2 cellular contexts compared by ENCODE assay signal in the genomic region with DNA sequence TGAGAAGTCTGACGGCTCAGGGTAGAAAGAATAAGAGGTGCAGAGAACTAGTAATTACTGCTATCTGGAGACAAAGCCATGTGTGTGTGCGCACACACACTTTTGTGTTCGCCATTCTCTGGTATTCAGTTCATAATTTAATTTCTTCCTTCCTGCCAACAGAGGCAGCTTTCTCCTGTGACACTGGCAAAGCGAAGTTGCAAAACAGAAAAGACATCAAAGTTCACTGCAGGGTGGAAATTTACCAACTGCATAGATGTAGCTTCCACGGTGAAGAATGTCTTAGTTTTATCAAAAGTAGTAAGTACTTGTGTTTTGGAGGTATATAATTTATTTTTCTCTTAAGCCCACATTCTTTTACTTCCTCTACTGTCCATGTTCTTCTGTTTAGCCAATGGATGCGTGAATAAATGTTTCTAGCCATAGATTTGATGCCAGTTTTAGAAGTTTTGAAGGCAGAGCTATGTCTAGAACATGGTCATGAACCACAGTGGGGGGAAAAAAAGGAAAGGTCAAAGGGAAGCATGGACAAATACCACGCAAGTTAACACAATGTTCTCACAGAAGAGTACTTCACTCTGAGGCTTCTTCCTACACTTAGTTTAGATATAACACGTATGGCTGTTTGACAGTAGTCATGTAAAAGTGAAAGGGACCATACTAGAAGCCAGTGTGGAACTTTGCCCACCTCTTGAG.
TF ChIP-seq lines count a peak whose summit lies in the region.

No MANE protein-coding gene starts in this region.

TF ChIP-seq in liver, 16 proteins besides CTCF, POLR2A, EP300 and RAD21 (continued from another document):
- TF ChIP-seq ZBTB33 (IDR thresholded peaks at IDR 0.05) (peak; percentile 36), NR2F2 (IDR thresholded peaks at IDR 0.05) (no peak), JUND (IDR thresholded peaks at IDR 0.05) (peak in 1 of 2 donors; percentile 54), FOXA1 (IDR thresholded peaks at IDR 0.05) (no peak), EGR1 (IDR thresholded peaks at IDR 0.05; ENCODE audit: low read depth in 2 of 2) (no peak), SP1 (IDR thresholded peaks at IDR 0.05) (no peak), REST (IDR thresholded peaks at IDR 0.05) (peak; percentile 63), GABPA (IDR thresholded peaks at IDR 0.05 in 1 of 2, conservative IDR thresholded peaks at IDR 0.05 in 1 of 2) (no peak), HNF4G (IDR thresholded peaks at IDR 0.05) (no peak), RXRA (IDR thresholded peaks at IDR 0.05) (peak in 1 of 2 donors; percentile 61), YY1 (IDR thresholded peaks at IDR 0.05) (peak; percentile 73), FOXA2 (IDR thresholded peaks at IDR 0.05) (no peak), TAF1 (conservative IDR thresholded peaks at IDR 0.05) (no peak), MAX (IDR thresholded peaks at IDR 0.05) (peak; percentile 37)
- TF ChIP-seq, protein P1, sequence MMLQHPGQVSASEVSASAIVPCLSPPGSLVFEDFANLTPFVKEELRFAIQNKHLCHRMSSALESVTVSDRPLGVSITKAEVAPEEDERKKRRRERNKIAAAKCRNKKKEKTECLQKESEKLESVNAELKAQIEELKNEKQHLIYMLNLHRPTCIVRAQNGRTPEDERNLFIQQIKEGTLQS (IDR thresholded peaks at IDR 0.05): no peak
TF ChIP-seq in liver: peak in this region for 7.

TF ChIP-seq in HepG2, 621 proteins besides CTCF, POLR2A, EP300 and RAD21 (continued from another document):
- no peak for TF ChIP-seq ZNF687 (CRISPR knock-in tag; IDR thresholded peaks at IDR 0.05)
- TF ChIP-seq ATF6 (CRISPR knock-in tag; conservative IDR thresholded peaks at IDR 0.05): no peak
- no peak for TF ChIP-seq TRIM24 (CRISPR knock-in tag; IDR thresholded peaks at IDR 0.05)
- no peak for TF ChIP-seq ZNF724P (CRISPR knock-in tag; IDR thresholded peaks at IDR 0.05; ENCODE audit: borderline replicate concordance)
- no peak for TF ChIP-seq ZSCAN20 (CRISPR knock-in tag; IDR thresholded peaks at IDR 0.05; ENCODE audit: borderline replicate concordance)
- no peak for TF ChIP-seq ZNF766 (CRISPR knock-in tag; IDR thresholded peaks at IDR 0.05; ENCODE audit: borderline replicate concordance)
- no peak for TF ChIP-seq KDM4B (CRISPR knock-in tag; IDR thresholded peaks at IDR 0.05)
- TF ChIP-seq TCF7L2 (IDR thresholded peaks at IDR 0.05; ENCODE audit: low read depth, low read length): no peak
- no peak for TF ChIP-seq ZNF737 (CRISPR knock-in tag; IDR thresholded peaks at IDR 0.05; ENCODE audit: borderline replicate concordance)
- no peak for TF ChIP-seq FOXM1 (CRISPR knock-in tag; IDR thresholded peaks at IDR 0.05)
- no peak for TF ChIP-seq PRDM4 (CRISPR knock-in tag; IDR thresholded peaks at IDR 0.05; ENCODE audit: borderline replicate concordance)
- TF ChIP-seq ZNF709 (CRISPR knock-in tag; IDR thresholded peaks at IDR 0.05): no peak
- no peak for TF ChIP-seq KLF9 (CRISPR knock-in tag; IDR thresholded peaks at IDR 0.05; ENCODE audit: low read depth)
- TF ChIP-seq CHCHD3 (CRISPR knock-in tag; IDR thresholded peaks at IDR 0.05): no peak
- no peak for TF ChIP-seq E2F1 (CRISPR knock-in tag; IDR thresholded peaks at IDR 0.05)
- TF ChIP-seq ZNF160 (CRISPR knock-in tag; IDR thresholded peaks at IDR 0.05): no peak
- TF ChIP-seq PHB2 (IDR thresholded peaks at IDR 0.05; ENCODE audit: partially characterized antibody): no peak
TF ChIP-seq in HepG2: peak in this region for 0.
